Comparison of ENCODE assay signal across 23 cellular contexts in genomic region chr19:33284756-33285155, GRCh38. TPM values are rescaled to one million over a fixed set of nuclear protein-coding genes. Genes with fewer than 3 reads are reported as not detected.
DNase-seq lines count a peak whose midpoint lies in the region; ATAC-seq, FAIRE-seq and TF ChIP-seq lines count a peak whose summit lies in the region.
"Had no signal": no experiment of that assay in that cellular context is flagged by ENCODE, and none has a peak within 500 bp of the region (broad histone marks: within the 10 kb centered on the region; RNA-seq: fewer than 3 reads in every experiment).

No MANE protein-coding gene starts in this region.

- ATAC-seq in A549 (no peak), HG02870 (IDR thresholded peaks at IDR 0.05; ENCODE audit: unreplicated experiment) (no peak)

- DNase-seq in A549 (ENCODE audit: low read depth in 1 of 2, low spot score in 1 of 2), result no peak
- DNase-seq in astrocyte of the hippocampus (ENCODE audit: low read depth, low spot score), result peak; percentile 23
- no peak for DNase-seq in NCI-H1436 treated with DMSO at 0.1 percent for 48 hours (lab: John Stamatoyannopoulos, UW)
- DNase-seq in small intestine, result no peak
- DNase-seq in adrenal gland, result no peak
- DNase-seq: C1 segment of cervical spinal cord; CD4-positive, CD25-positive, alpha-beta regulatory T cell; CD8-positive, alpha-beta memory T cell; COR-L47; GM23248; IMR-90 had no signal

- intact Hi-C loops in adrenal gland (cut with DNase I), result no loop called here

- TF ChIP-seq CTCF in A549 (IDR thresholded peaks at IDR 0.05) (no peak), liver (IDR thresholded peaks at IDR 0.05; ENCODE audit: low read depth, low read length, missing input control) (no peak), neutrophil (IDR thresholded peaks at IDR 0.05) (no peak), adrenal gland (IDR thresholded peaks at IDR 0.05) (no peak)

- POLR2A ChIA-PET in A549 (lab: Yijun Ruan, JAX), result interaction anchor here (1.0 to 1.7 kb wide), 3 partner anchors 15 to 89 kb away, joined by 3 to 8 read pairs (median 3); partner anchors contain the start of genes CEBPA and CEBPG

- H3K27me3 ChIP-seq in liver (ENCODE audit: control insufficient read depth in 4 of 4, insufficient read depth in 4 of 4, low read length in 3 of 4) (no peaks in the 10 kb centered on the region), neutrophil (no peaks in the 10 kb centered on the region), small intestine (ENCODE audit: control insufficient read depth in 2 of 2, insufficient read depth in 2 of 2, low read length in 2 of 2) (no peaks in the 10 kb centered on the region), adrenal gland (no peaks in the 10 kb centered on the region)

- H3K4me2 ChIP-seq in A549, result no peak overlapping the region

- FAIRE-seq in A549 (lab: Jason Lieb, UNC) (peak; percentile 63), small intestine (lab: Jason Lieb, UNC) (no peak)
- FAIRE-seq: D721Med, G401.6, GM12891, GM18507 had no signal

- TF ChIP-seq RAD21 in A549 (conservative IDR thresholded peaks at IDR 0.05 in 1 of 2, IDR thresholded peaks at IDR 0.05 in 1 of 2) (no peak), liver (IDR thresholded peaks at IDR 0.05) (no peak)

- no peak overlapping the region for H3K9ac ChIP-seq in liver (ENCODE audit: low read depth in 1 of 2, low read length in 2 of 2)
- H3K9ac ChIP-seq: GM23248 had no signal

- H3K4me3 ChIP-seq in A549 (no peak overlapping the region), liver (ENCODE audit: low read depth in 1 of 3, low read length in 3 of 3) (no peak overlapping the region), neutrophil (ENCODE audit: low read depth in 1 of 2, low read length in 1 of 2) (peak overlapping the region in 1 of 2 experiments; percentile 37), small intestine (ENCODE audit: low read depth in 1 of 2, low read length in 2 of 2) (no peak overlapping the region), adrenal gland (no peak overlapping the region)
- H3K4me3 ChIP-seq: GM23248, HAP-1 had no signal

- CTCF ChIA-PET in A549 (lab: Yijun Ruan, JAX), result interaction anchor here (0.8 to 36.6 kb wide), 13 partner anchors 9 to 132 kb away, joined by 3 to 603 read pairs (median 4); partner anchors contain the start of gene CEBPA

- no peak for TF ChIP-seq EP300 in A549 (IDR thresholded peaks at IDR 0.05)

- 68% methylated on average over 7 of the region's 7 CpGs for WGBS in A549 (ENCODE audit: missing lambda C conversion rate)
- WGBS in liver, result 87% methylated on average over 7 of the region's 7 CpGs
- 82 to 91% (median 89%) methylated on average over 7 of the region's 7 CpGs for WGBS in small intestine, 3 donors
- WGBS in adrenal gland, 4 donors, result 67 to 81% (median 74%) methylated on average over 7 of the region's 7 CpGs

- H3K9me3 ChIP-seq in A549, result peaks cover 24% of the 10 kb centered on the region
- H3K9me3 ChIP-seq in liver (ENCODE audit: control insufficient read depth in 4 of 4, low read length in 3 of 4), result no peaks in the 10 kb centered on the region
- no peaks in the 10 kb centered on the region for H3K9me3 ChIP-seq in neutrophil
- H3K9me3 ChIP-seq in small intestine (ENCODE audit: control insufficient read depth, low read depth), result no peaks in the 10 kb centered on the region
- H3K9me3 ChIP-seq in adrenal gland (replicated peaks in 1 of 3), result no peaks in the 10 kb centered on the region

- TF ChIP-seq POLR2A in A549 (IDR thresholded peaks at IDR 0.05; ENCODE audit: low read length) (no peak), adrenal gland (IDR thresholded peaks at IDR 0.05) (no peak)

- H3K27ac ChIP-seq in A549 (no peak overlapping the region), liver (ENCODE audit: low read depth in 1 of 2, low read length in 2 of 2) (peak overlapping the region; percentile 42 to 67), neutrophil (peak overlapping the region; percentile 85), small intestine (ENCODE audit: low read depth in 1 of 2, low read length in 1 of 2) (no peak overlapping the region), adrenal gland (no peak overlapping the region)
- H3K27ac ChIP-seq: 22Rv1, GM23248 had no signal

- H3K36me3 ChIP-seq in liver (ENCODE audit: control insufficient read depth in 4 of 4, insufficient read depth in 3 of 4, low read depth in 1 of 4, low read length in 3 of 4), result no peaks in the 10 kb centered on the region
- no peaks in the 10 kb centered on the region for H3K36me3 ChIP-seq in neutrophil
- H3K36me3 ChIP-seq in small intestine (ENCODE audit: control insufficient read depth in 2 of 2, insufficient read depth in 2 of 2, low read length in 2 of 2), result no peaks in the 10 kb centered on the region
- no peaks in the 10 kb centered on the region for H3K36me3 ChIP-seq in adrenal gland (replicated peaks in 1 of 2)
- H3K36me3 ChIP-seq: HAP-1 had no signal

- H3K4me1 ChIP-seq in A549 (peaks cover 5% of the 10 kb centered on the region; the same call in 2 of the 3 replicates), liver (ENCODE audit: control insufficient read depth in 4 of 4, insufficient read depth in 4 of 4, low read length in 3 of 4) (peaks cover 15 to 62% (median 44%) of the 10 kb centered on the region in 4 donors), neutrophil (ENCODE audit: control insufficient read depth in 1 of 2, insufficient read depth in 1 of 2, low read depth in 1 of 2, low read length in 1 of 2) (peaks cover 81 to 84% of the 10 kb centered on the region in 2 experiments), small intestine (ENCODE audit: control insufficient read depth in 2 of 2, insufficient read depth in 1 of 2, low read depth in 1 of 2, low read length in 1 of 2) (no peaks in the 10 kb centered on the region), adrenal gland (replicated peaks in 1 of 2) (no peaks in the 10 kb centered on the region)
- H3K4me1 ChIP-seq: HAP-1 had no signal

TF ChIP-seq in A549, 52 proteins besides CTCF, POLR2A, EP300 and RAD21 (continues in another document):
- TF ChIP-seq RNF2 (IDR thresholded peaks at IDR 0.05; ENCODE audit: borderline replicate concordance, low read depth) (no peak), ATOH8 (CRISPR knock-in tag; IDR thresholded peaks at IDR 0.05; ENCODE audit: low read depth) (no peak), CEBPB (IDR thresholded peaks at IDR 0.05) (no peak), KDM1A (IDR thresholded peaks at IDR 0.05; ENCODE audit: low read depth) (no peak), CHD4 (IDR thresholded peaks at IDR 0.05; ENCODE audit: borderline replicate concordance) (no peak), JUNB (IDR thresholded peaks at IDR 0.05) (no peak), KDM5A (IDR thresholded peaks at IDR 0.05) (no peak), MYC (IDR thresholded peaks at IDR 0.05; ENCODE audit: borderline replicate concordance, low read length) (no peak), NPAS2 (CRISPR knock-in tag; IDR thresholded peaks at IDR 0.05; ENCODE audit: borderline replicate concordance) (no peak)

TF ChIP-seq in liver, 16 proteins besides CTCF, POLR2A, EP300 and RAD21:
- TF ChIP-seq ZBTB33 (IDR thresholded peaks at IDR 0.05) (no peak), NR2F2 (IDR thresholded peaks at IDR 0.05) (no peak), YY1 (IDR thresholded peaks at IDR 0.05) (no peak)

RNA-seq across cellular contexts. Expression of gene CEBPA, which starts 17.6 kb away (rescaled TPM):
- polyA plus RNA-seq in A549 (2011; rRNA removed) (3.5 and 4.3 TPM in 2 replicates), A549 (2017; fragmentation: RNase III; extraction: RNeasy Plus Mini Kit Qiagen cat#74134 plus additional on column Dnase treatment) (6.2 to 6.6 TPM (median 6.3 TPM) in 3 replicates), liver (100 to 1,000 TPM in 1 of 2 donors, 10 to 100 TPM in 1; 32.9 to 112 TPM), small intestine (10 to 100 TPM; 31.0 to 69.3 (median 47.0) TPM), adrenal gland (10 to 100 TPM in 2 of 3 donors, under 1 TPM in 1; 0.60 to 29.9 (median 10.1) TPM)
- 4.5 and 6.6 TPM in 2 replicates for polyA plus RNA-seq in A549 (2012; cell fraction: cytosol; rRNA removed)
- 3.8 and 4.5 TPM in 2 replicates for polyA plus RNA-seq in A549 (2012; cell fraction: nucleus; rRNA removed)
- 5.2 and 5.7 TPM in 2 replicates for polyA minus RNA-seq in A549 (2011; rRNA and poly(A)+ RNA removed)
- total RNA-seq in liver (10 to 100 TPM; 70.0 to 95.5 TPM), adrenal gland (10 to 100 TPM in 1 of 8 donors, 1 to 10 TPM in 7; 1.6 to 12.5 (median 7.1) TPM)
- polyA plus RNA-seq: GM23248 had no signal

RNA-seq across cellular contexts. Expression of gene SLC7A10, which starts 59.1 kb away (rescaled TPM):
- polyA plus RNA-seq in A549 (2011; rRNA removed) (0.05 and 0.13 TPM in 2 replicates), A549 (2017; fragmentation: RNase III; extraction: RNeasy Plus Mini Kit Qiagen cat#74134 plus additional on column Dnase treatment) (0.13 to 0.26 TPM (median 0.20 TPM) in 3 replicates), liver (not detected), small intestine (1 to 10 TPM in 1 of 3 donors, not detected in 2; 1.4 TPM), adrenal gland (1 to 10 TPM in 1 of 3 donors, under 1 TPM in 1, not detected in 1; 0.24 to 9.3 TPM)
- polyA plus RNA-seq in A549 (2012; cell fraction: cytosol; rRNA removed), result 0.12 and 0.13 TPM in 2 replicates
- polyA plus RNA-seq in A549 (2012; cell fraction: nucleus; rRNA removed), result 0.50 and 0.77 TPM in 2 replicates
- 0.15 and 0.58 TPM in 2 replicates for polyA minus RNA-seq in A549 (2011; rRNA and poly(A)+ RNA removed)
- total RNA-seq in liver (not detected), adrenal gland (1 to 10 TPM in 1 of 8 donors, under 1 TPM in 5, not detected in 2; 0.14 to 2.8 (median 0.45) TPM)
- total RNA-seq: CD4-positive, CD25-positive, alpha-beta regulatory T cell; CD8-positive, alpha-beta memory T cell; GM23248; H4; HT1080; IMR-90 had no signal
- polyA plus RNA-seq: AG04450; CD8-positive, alpha-beta memory T cell; GM23248; IMR-90 had no signal

Comparison
In these comparisons a context has a peak if more than half of its experiments do, and no peak if none do; other contexts are left out.
1. H3K27ac ChIP-seq: peak in liver (2 of 2) and neutrophil (single experiment); none in A549 (0 of 2), small intestine (0 of 2) and adrenal gland (0 of 5).